9 cellular contexts compared by ENCODE assay signal in genomic region chr3:71010731-71011455, GRCh38.
DNase-seq lines count a peak whose midpoint lies in the region; ATAC-seq, FAIRE-seq and TF ChIP-seq lines count a peak whose summit lies in the region.
"Had no signal": no experiment of that assay in that cellular context is flagged by ENCODE, and none has a peak within 500 bp of the region (broad histone marks: within the 10 kb centered on the region; RNA-seq: fewer than 3 reads in every experiment).

No MANE protein-coding gene starts in this region.

- FAIRE-seq in HepG2 (lab: Jason Lieb, UNC) = no peak

- in situ Hi-C loops in HepG2 (cut with HindIII; ENCODE audit: extremely low pct_ligation_motif_present, low pct_unique_long_range_greater_than_20kb) = no loop called here

- H3K79me2 ChIP-seq in HepG2 (ENCODE audit: insufficient read depth, low read length) = peaks cover 35% of the 10 kb centered on the region

- POLR2A ChIA-PET in HepG2 (lab: Yijun Ruan, JAX) = interaction anchor here (0.6 kb wide), 1 partner anchor 232 kb away, joined by 3 read pairs; no protein-coding TSS in a partner anchor

- H3K9me3 Mint-ChIP-seq in endothelial cell (ENCODE audit: unreplicated experiment) = no peaks in the 10 kb centered on the region

- intact Hi-C loops in HepG2 (cut with micrococcal nuclease; ENCODE audit: unreplicated experiment) = no loop called here
- intact Hi-C loops in upper lobe of right lung (cut with DNase I) = no loop called here

- no peak for TF ChIP-seq EP300 in HepG2 (IDR thresholded peaks at IDR 0.05; ENCODE audit: low read depth in 2 of 2, low read length in 2 of 2)
- TF ChIP-seq EP300 in HepG2 (CRISPR knock-in tag; IDR thresholded peaks at IDR 0.05; ENCODE audit: borderline replicate concordance) = no peak

- WGBS in HepG2 (ENCODE audit: low lambda C conversion rate) = 94% methylated on average over 3 of the region's 3 CpGs

- DNase-seq in activated CD4-positive, alpha-beta T cell treated with anti-CD3 and anti-CD28 coated beads, Interleukin-2, amount 50 U/mL, for 48 hours = peak; percentile 72 to 81
- no peak for DNase-seq in HepG2 (ENCODE audit: low spot score)
- DNase-seq in AG08395 (ENCODE audit: low spot score) = no peak
- no peak for DNase-seq in endothelial cell (ENCODE audit: low spot score)
- DNase-seq in H4 (ENCODE audit: low spot score) = no peak
- DNase-seq in upper lobe of right lung = no peak

- H3K4me3 Mint-ChIP-seq in endothelial cell (ENCODE audit: unreplicated experiment) = no peak overlapping the region

- H3K36me3 ChIP-seq in HepG2 (replicated peaks in 1 of 2; ENCODE audit: control insufficient read depth in 1 of 2, insufficient read depth in 2 of 2, low read length in 2 of 2) = peaks cover 3 to 23% of the 10 kb centered on the region in 2 experiments; a peak in 4 of 5 replicates
- peaks cover 9% of the 10 kb centered on the region for H3K36me3 ChIP-seq in upper lobe of right lung

- H3K4me1 ChIP-seq in HepG2 (ENCODE audit: insufficient read depth, low read length) = peaks cover 50% of the 10 kb centered on the region
- peaks cover 28% of the 10 kb centered on the region for H3K4me1 ChIP-seq in upper lobe of right lung

- no peak for TF ChIP-seq CTCF in HepG2 (CRISPR knock-in tag; IDR thresholded peaks at IDR 0.05)
- no peak for TF ChIP-seq CTCF in endothelial cell (IDR thresholded peaks at IDR 0.05; ENCODE audit: unreplicated experiment)
- TF ChIP-seq CTCF in upper lobe of right lung (IDR thresholded peaks at IDR 0.05) = no peak

- no peaks in the 10 kb centered on the region for H3K27me3 ChIP-seq in HepG2 (ENCODE audit: control insufficient read depth in 1 of 2, insufficient read depth in 2 of 2, low read length in 2 of 2)
- H3K27me3 ChIP-seq in upper lobe of right lung = no peaks in the 10 kb centered on the region

- BruUV-seq in HepG2 (replicated peaks; lab: Mats Ljungman, UMichigan) = no TSS peak

- H3K4me2 ChIP-seq in HepG2 (ENCODE audit: low read depth, low read length) = no peak overlapping the region

- ATAC-seq in GM18873 (IDR thresholded peaks at IDR 0.05; ENCODE audit: low FRiP score, unreplicated experiment) (peak; percentile 56), HG03095 (IDR thresholded peaks at IDR 0.05; ENCODE audit: unreplicated experiment) (peak; percentile 45), HepG2 (no peak; the same call in 2 of the 3 replicates), upper lobe of right lung (no peak)

- CTCF ChIA-PET in HepG2 (lab: Yijun Ruan, JAX; ENCODE audit: low intra/inter-chr PET ratio, low total read pairs) = no interaction called here

- H3K27ac ChIP-seq in HepG2 (ENCODE audit: extremely low read length, insufficient read depth, low read length) = no peak overlapping the region
- no peak overlapping the region for H3K27ac ChIP-seq in upper lobe of right lung
- H3K27ac ChIP-seq: HL-60 had no signal

- TF ChIP-seq POLR2A in HepG2 (IDR thresholded peaks at IDR 0.05; ENCODE audit: insufficient read depth in 1 of 2, low read depth in 2 of 2, low read length in 2 of 2) = no peak

- H4K20me1 ChIP-seq in HepG2 (ENCODE audit: insufficient read depth, low read length) = peaks cover 5% of the 10 kb centered on the region; the same call in 1 of the 2 replicates

- H3K27me3 Mint-ChIP-seq in endothelial cell (ENCODE audit: unreplicated experiment) = no peaks in the 10 kb centered on the region

- H3K4me1 Mint-ChIP-seq in endothelial cell (ENCODE audit: unreplicated experiment) = peaks cover 15% of the 10 kb centered on the region

- H3K4me3 ChIP-seq in HepG2 (replicated peaks in 1 of 3; ENCODE audit: insufficient read depth in 1 of 3, low read depth in 2 of 3, low read length in 3 of 3) (no peak overlapping the region), upper lobe of right lung (no peak overlapping the region)

- H2AFZ ChIP-seq in HepG2 (ENCODE audit: low read length) = no peak overlapping the region

- no peak overlapping the region for H3K27ac Mint-ChIP-seq in endothelial cell (ENCODE audit: unreplicated experiment)

- H3K36me3 Mint-ChIP-seq in endothelial cell (ENCODE audit: low read depth, unreplicated experiment) = peaks cover 18% of the 10 kb centered on the region

- TF ChIP-seq RAD21 in HepG2 (CRISPR knock-in tag; IDR thresholded peaks at IDR 0.05) = no peak

- no peak overlapping the region for H3K9ac ChIP-seq in HepG2 (ENCODE audit: insufficient read depth, low read depth, low read length)

- H3K9me3 ChIP-seq in HepG2 (ENCODE audit: low read length) (no peaks in the 10 kb centered on the region), upper lobe of right lung (no peaks in the 10 kb centered on the region)

TF ChIP-seq in HepG2, 621 proteins besides CTCF, POLR2A, EP300 and RAD21:
- TF ChIP-seq GPN1 (CRISPR knock-in tag; IDR thresholded peaks at IDR 0.05; ENCODE audit: borderline replicate concordance) (no peak), RBM22 (optimal IDR thresholded peaks at IDR 0.05; ENCODE audit: low read length) (peak; percentile 48), NFYB (CRISPR knock-in tag; IDR thresholded peaks at IDR 0.05) (peak; percentile 61), NFYC (CRISPR knock-in tag; IDR thresholded peaks at IDR 0.05) (peak; percentile 23; the same call in 1 of the 2 replicates), ZNF598 (CRISPR knock-in tag; IDR thresholded peaks at IDR 0.05; ENCODE audit: borderline replicate concordance) (no peak), ZNF274 (CRISPR knock-in tag; IDR thresholded peaks at IDR 0.05) (no peak), BATF2 (CRISPR knock-in tag; IDR thresholded peaks at IDR 0.05) (no peak), HOXA9 (CRISPR knock-in tag; IDR thresholded peaks at IDR 0.05; ENCODE audit: borderline replicate concordance) (no peak), MAFK (conservative IDR thresholded peaks at IDR 0.05 in 1 of 2, IDR thresholded peaks at IDR 0.05 in 1 of 2; ENCODE audit: low read length in 2 of 2) (peak; percentile 15 to 38; a peak in 2 of 4 replicates)
TF ChIP-seq in HepG2: peak in this region for 4.

Comparison
In these comparisons a context has a peak if more than half of its experiments do, and no peak if none do; other contexts are left out.
1. ATAC-seq: peak in GM18873 (single experiment) and HG03095 (single experiment); none in HepG2 (single experiment) and upper lobe of right lung (single experiment).
2. DNase-seq: peak in activated CD4-positive, alpha-beta T cell treated with anti-CD3 and anti-CD28 coated beads, Interleukin-2, amount 50 U/mL, for 48 hours (2 of 2); none in HepG2 (single experiment), AG08395 (single experiment), endothelial cell (single experiment), H4 (single experiment) and upper lobe of right lung (single experiment).